In genomic region chr2:39094717-39095363, GRCh38 we compare ENCODE assay signal across 10 cellular contexts.
DNase-seq lines count a peak whose midpoint lies in the region; ATAC-seq and FAIRE-seq lines count a peak whose summit lies in the region.
"Had no signal": no experiment of that assay in that cellular context is flagged by ENCODE, and none has a peak within 500 bp of the region (broad histone marks: within the 10 kb centered on the region; RNA-seq: fewer than 3 reads in every experiment).

No MANE protein-coding gene starts in this region.

- DNase-seq in adipocyte (ENCODE audit: low read depth) (peak; percentile 77), NCI-H345 (lab: John Stamatoyannopoulos, UW) (no peak), C1 segment of cervical spinal cord (lab: John Stamatoyannopoulos, UW) (no peak), RKO (ENCODE audit: low spot score) (no peak), urothelium cell line (ENCODE audit: low spot score) (no peak)
- DNase-seq: activated T-cell treated with anti-CD3 and anti-CD28 coated beads, Interleukin-2, amount 50 U/mL, for 4 hours had no signal

- H4K20me1 ChIP-seq in BLaER1, result peaks cover 85% of the 10 kb centered on the region

- peak overlapping the region; percentile 31 for H3K4me2 ChIP-seq in BLaER1

- H3K4me3 ChIP-seq in BLaER1, result no peak overlapping the region
- no peak overlapping the region for H3K4me3 ChIP-seq in adipocyte (ENCODE audit: low read length)

- H3K27me3 ChIP-seq in BLaER1 (no peaks in the 10 kb centered on the region), adipocyte (replicated peaks; ENCODE audit: control insufficient read depth, insufficient read depth, low read length) (no peaks in the 10 kb centered on the region)

- no peak for FAIRE-seq in urothelium cell line (lab: Jason Lieb, UNC)

- ATAC-seq in GM19438 (IDR thresholded peaks at IDR 0.05; ENCODE audit: low read depth, unreplicated experiment) (peak; percentile 94), HG03175 (IDR thresholded peaks at IDR 0.05; ENCODE audit: unreplicated experiment) (peak; percentile 71)

- peaks cover 16% of the 10 kb centered on the region for H3K4me1 ChIP-seq in BLaER1
- H3K4me1 ChIP-seq in adipocyte (ENCODE audit: control insufficient read depth, insufficient read depth, low read length), result peaks cover 51% of the 10 kb centered on the region

- H3K36me3 ChIP-seq in BLaER1 (peaks cover 33% of the 10 kb centered on the region), adipocyte (ENCODE audit: control insufficient read depth, insufficient read depth, low read length, severe bottlenecking) (peaks cover 34% of the 10 kb centered on the region)

- H3K9me3 ChIP-seq in BLaER1 (peaks cover 27% of the 10 kb centered on the region), adipocyte (ENCODE audit: control insufficient read depth, low read length) (no peaks in the 10 kb centered on the region)

- H3K9ac ChIP-seq in BLaER1 (no peak overlapping the region), adipocyte (ENCODE audit: low read length) (no peak overlapping the region)
- H3K9ac ChIP-seq: parathyroid adenoma had no signal

- H3K27ac ChIP-seq in BLaER1, result peak overlapping the region; percentile 48; the same call in 1 of the 2 replicates
- H3K27ac ChIP-seq: parathyroid adenoma had no signal
